ENCODE assay signal across 17 cellular contexts in genomic region chr20:63124092-63124781, GRCh38.
DNase-seq lines count a peak whose midpoint lies in the region; ATAC-seq and TF ChIP-seq lines count a peak whose summit lies in the region.
"Had no signal": no experiment of that assay in that cellular context is flagged by ENCODE, and none has a peak within 500 bp of the region (broad histone marks: within the 10 kb centered on the region; RNA-seq: fewer than 3 reads in every experiment).

No MANE protein-coding gene starts in this region.

- TF ChIP-seq CTCF in HFFc6 (IDR thresholded peaks at IDR 0.05) (no peak), dorsolateral prefrontal cortex (IDR thresholded peaks at IDR 0.05 in 54 of 56, conservative IDR thresholded peaks at IDR 0.05 in 2 of 56; ENCODE audit: low read depth in 1 of 56, partially characterized antibody in 56 of 56) (no peak), neural progenitor cell (IDR thresholded peaks at IDR 0.05) (no peak)

- H3K27me3 ChIP-seq in dorsolateral prefrontal cortex (peaks cover 0 to 33% (median 6%) of the 10 kb centered on the region in 45 donors), neural progenitor cell (peaks cover 3% of the 10 kb centered on the region)
- H3K27me3 ChIP-seq: pancreas had no signal

- H3K9me3 Mint-ChIP-seq in HFFc6 (no peaks in the 10 kb centered on the region), neural progenitor cell (no peaks in the 10 kb centered on the region)
- H3K9me3 Mint-ChIP-seq: activated naive CD8-positive, alpha-beta T cell treated with anti-CD3 and anti-CD28 coated beads, Interleukin-2, amount 50 U/mL, for 24 hours; stimulated activated naive CD8-positive, alpha-beta T cell treated with anti-CD3 and anti-CD28 coated beads, Interleukin-15, amount 100 ng/mL, for 72 hours had no signal

- no peak overlapping the region for H2AFZ ChIP-seq in neural progenitor cell (replicated peaks)

- H3K36me3 Mint-ChIP-seq in HFFc6 (ENCODE audit: low read depth): no peaks in the 10 kb centered on the region
- no peaks in the 10 kb centered on the region for H3K36me3 Mint-ChIP-seq in neural progenitor cell

- no peaks in the 10 kb centered on the region for H4K20me1 ChIP-seq in neural progenitor cell (ENCODE audit: low read depth)

- no peaks in the 10 kb centered on the region for H3K36me3 ChIP-seq in neural progenitor cell
- H3K36me3 ChIP-seq: pancreas had no signal

- H3K9ac ChIP-seq in neural progenitor cell: no peak overlapping the region
- H3K9ac ChIP-seq: KMS-11 had no signal

- H3K4me3 ChIP-seq in dorsolateral prefrontal cortex (no peak overlapping the region), neural progenitor cell (no peak overlapping the region)
- H3K4me3 ChIP-seq: pancreas had no signal

- no peaks in the 10 kb centered on the region for H3F3A ChIP-seq in neural progenitor cell (ENCODE audit: low read depth)

- no peak overlapping the region for H3K27ac Mint-ChIP-seq in HFFc6
- H3K27ac Mint-ChIP-seq in neural progenitor cell: no peak overlapping the region
- H3K27ac Mint-ChIP-seq: activated naive CD8-positive, alpha-beta T cell treated with anti-CD3 and anti-CD28 coated beads, Interleukin-2, amount 50 U/mL, for 24 hours; stimulated activated naive CD8-positive, alpha-beta T cell treated with anti-CD3 and anti-CD28 coated beads, Interleukin-15, amount 100 ng/mL, for 72 hours had no signal

- H3K4me1 ChIP-seq in neural progenitor cell: no peaks in the 10 kb centered on the region
- H3K4me1 ChIP-seq: pancreas had no signal

- no peak for ATAC-seq in HG03175 (IDR thresholded peaks at IDR 0.05; ENCODE audit: unreplicated experiment)
- ATAC-seq: activated naive CD8-positive, alpha-beta T cell treated with anti-CD3 and anti-CD28 coated beads, Interleukin-2, amount 50 U/mL, for 24 hours; pancreas; stimulated activated naive CD8-positive, alpha-beta T cell treated with anti-CD3 and anti-CD28 coated beads, Interleukin-15, amount 100 ng/mL, for 72 hours had no signal

- no peak overlapping the region for H3K27ac ChIP-seq in dorsolateral prefrontal cortex
- no peak overlapping the region for H3K27ac ChIP-seq in neural progenitor cell
- H3K27ac ChIP-seq: C4-2B, KMS-11, pancreas had no signal

- peak; percentile 41 for DNase-seq in EL
- peak; percentile 44 for DNase-seq in HFFc6
- DNase-seq in dorsolateral prefrontal cortex: peak in 6 of 10 donors; percentile 4 to 36 (median 23)
- no peak for DNase-seq in neural progenitor cell (ENCODE audit: low spot score)
- DNase-seq in effector CD8-positive, alpha-beta T cell (lab: John Stamatoyannopoulos, UW): no peak
- DNase-seq in HUDEP-2 (lab: John Stamatoyannopoulos, UW; ENCODE audit: unreplicated experiment in 76 of 76): no peak
- DNase-seq in NCI-H128 (lab: John Stamatoyannopoulos, UW; ENCODE audit: unreplicated experiment): no peak
- DNase-seq: activated naive CD8-positive, alpha-beta T cell treated with anti-CD3 and anti-CD28 coated beads, Interleukin-2, amount 50 U/mL, for 24 hours; central memory CD4-positive, alpha-beta T cell; DMS53; NCI-H1436 treated with DMSO at 0.1 percent for 48 hours; NCI-H446; stimulated activated naive CD8-positive, alpha-beta T cell treated with anti-CD3 and anti-CD28 coated beads, Interleukin-15, amount 100 ng/mL, for 72 hours had no signal

- peaks cover 32% of the 10 kb centered on the region for H3K27me3 Mint-ChIP-seq in HFFc6 (ENCODE audit: insufficient read depth)
- peaks cover 13% of the 10 kb centered on the region for H3K27me3 Mint-ChIP-seq in neural progenitor cell (ENCODE audit: insufficient read depth, low read depth)

- H3K4me1 Mint-ChIP-seq in HFFc6 (ENCODE audit: low read depth) (peaks cover 11% of the 10 kb centered on the region; the same call in 1 of the 2 replicates), neural progenitor cell (peaks cover 4% of the 10 kb centered on the region)
- H3K4me1 Mint-ChIP-seq: activated naive CD8-positive, alpha-beta T cell treated with anti-CD3 and anti-CD28 coated beads, Interleukin-2, amount 50 U/mL, for 24 hours; stimulated activated naive CD8-positive, alpha-beta T cell treated with anti-CD3 and anti-CD28 coated beads, Interleukin-15, amount 100 ng/mL, for 72 hours had no signal

- intact Hi-C loops in dorsolateral prefrontal cortex (cut with DNase I): no loop called here

- H3K79me2 ChIP-seq in neural progenitor cell (ENCODE audit: low read depth): no peaks in the 10 kb centered on the region

- H3K4me2 ChIP-seq in neural progenitor cell: no peak overlapping the region
- H3K4me2 ChIP-seq: KMS-11 had no signal

- H3K4me3 Mint-ChIP-seq in HFFc6: no peak overlapping the region
- peak overlapping the region; percentile 33 for H3K4me3 Mint-ChIP-seq in neural progenitor cell
- H3K4me3 Mint-ChIP-seq: activated naive CD8-positive, alpha-beta T cell treated with anti-CD3 and anti-CD28 coated beads, Interleukin-2, amount 50 U/mL, for 24 hours; stimulated activated naive CD8-positive, alpha-beta T cell treated with anti-CD3 and anti-CD28 coated beads, Interleukin-15, amount 100 ng/mL, for 72 hours had no signal

- H3K9me3 ChIP-seq in neural progenitor cell (ENCODE audit: low read depth): no peaks in the 10 kb centered on the region
- H3K9me3 ChIP-seq: pancreas had no signal

Comparison
In these comparisons a context has a peak if more than half of its experiments do, and no peak if none do; other contexts are left out.
1. DNase-seq: peak in EL (single experiment), HFFc6 (single experiment) and dorsolateral prefrontal cortex (6 of 10); none in neural progenitor cell (single experiment), effector CD8-positive, alpha-beta T cell (single experiment), HUDEP-2 (0 of 76) and NCI-H128 (single experiment).